ENCODE assay signal across 17 cellular contexts in the genomic region with DNA sequence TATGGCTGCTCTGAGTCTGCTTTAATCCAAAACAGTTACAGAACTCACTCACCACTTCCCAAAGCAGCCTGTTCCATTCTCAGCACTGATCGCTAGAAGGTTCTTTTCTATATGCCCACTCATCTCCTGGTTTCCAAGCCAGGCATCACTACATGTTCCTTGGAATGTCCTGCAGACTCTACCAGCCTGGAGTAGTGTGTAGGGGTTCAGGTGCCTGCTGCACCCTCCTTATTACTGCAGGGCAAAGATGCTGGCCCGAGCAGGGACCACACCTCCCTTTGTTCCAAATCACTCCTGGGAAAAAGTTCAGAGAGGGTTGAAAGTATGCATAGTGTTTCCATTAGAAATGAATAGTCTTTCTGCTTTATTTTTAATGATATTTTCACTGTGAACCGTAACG.
DNase-seq lines count a peak whose midpoint lies in the region; ATAC-seq and TF ChIP-seq lines count a peak whose summit lies in the region.
"Had no signal": no experiment of that assay in that cellular context is flagged by ENCODE, and none has a peak within 500 bp of the region (broad histone marks: within the 10 kb centered on the region; RNA-seq: fewer than 3 reads in every experiment).

No MANE protein-coding gene starts in this region.

- H3K56ac ChIP-seq in IMR-90 (ENCODE audit: extremely low read depth, insufficient read depth, low read length), result no peak overlapping the region; the same call in 1 of the 2 replicates

- intact Hi-C loops in IMR-90 (cut with micrococcal nuclease), result no loop called here
- intact Hi-C loops in ascending aorta (cut with DNase I), result loop anchor here (1.0 to 10.0 kb wide), 3 partner anchors 128 to 197 kb away; no protein-coding TSS in a partner anchor
- intact Hi-C loops in left lung (cut with DNase I), result no loop called here

- dilution Hi-C loops in IMR-90 (cut with HindIII; ENCODE audit: low sequenced_read_pairs, unreplicated experiment), result no loop called here

- BruUV-seq in IMR-90 (replicated peaks; lab: Mats Ljungman, UMichigan), result no TSS peak

- in situ Hi-C loops in IMR-90 (cut with MboI; ENCODE audit: low sequenced_read_pairs), result loop anchor here (25.0 kb wide), 1 partner anchor 188 kb away; a partner anchor contains a TSS

- peak overlapping the region; percentile 80 for H2BK20ac ChIP-seq in IMR-90 (ENCODE audit: low read depth, low read length)

- H3K36me3 ChIP-seq in IMR-90 (ENCODE audit: control insufficient read depth, insufficient read depth, low read length), result no peaks in the 10 kb centered on the region
- no peaks in the 10 kb centered on the region for H3K36me3 ChIP-seq in ascending aorta
- H3K36me3 ChIP-seq in left lung, result no peaks in the 10 kb centered on the region
- no peaks in the 10 kb centered on the region for H3K36me3 ChIP-seq in stomach smooth muscle (ENCODE audit: control insufficient read depth in 2 of 2, insufficient read depth in 2 of 2, low read length in 2 of 2)
- H3K36me3 ChIP-seq: BE2C had no signal

- CTCF ChIA-PET in IMR-90 (lab: Yijun Ruan, JAX), result no interaction called here

- H3K9me1 ChIP-seq in IMR-90 (ENCODE audit: insufficient read depth, low read length), result peaks cover 34% of the 10 kb centered on the region

- POLR2A ChIA-PET in IMR-90 (lab: Charles Lee; ENCODE audit: unreplicated experiment), result no interaction called here

- H3K27ac ChIP-seq in IMR-90 (ENCODE audit: insufficient read depth, low read length) (peak overlapping the region; percentile 81), ascending aorta (peak overlapping the region; percentile 81 to 88), left lung (peak overlapping the region; percentile 28 to 42), stomach smooth muscle (ENCODE audit: low read length) (peak overlapping the region; percentile 11)

- H2BK5ac ChIP-seq in IMR-90 (ENCODE audit: low read depth, low read length, poor library complexity, severe bottlenecking), result peak overlapping the region; percentile 65

- no CpG with 5 or more reads among the region's 4 CpGs for WGBS in IMR-90 (ENCODE audit: extremely low coverage in 2 of 2, insufficient read length in 1 of 2), 2 experiments

- H3K9me3 ChIP-seq in IMR-90 (ENCODE audit: control insufficient read depth, insufficient read depth, low read length) (peaks cover 4% of the 10 kb centered on the region; the same call in 1 of the 2 replicates), ascending aorta (no peaks in the 10 kb centered on the region), left lung (no peaks in the 10 kb centered on the region), stomach smooth muscle (ENCODE audit: control insufficient read depth in 2 of 2, low read length in 2 of 2) (no peaks in the 10 kb centered on the region)
- H3K9me3 ChIP-seq: BE2C had no signal

- H3K18ac ChIP-seq in IMR-90 (ENCODE audit: low read depth, low read length), result peak overlapping the region; percentile 85

- DNase-seq in IMR-90 (no peak), ascending aorta (ENCODE audit: low spot score in 2 of 2) (no peak), left lung (no peak), RKO (ENCODE audit: low spot score) (no peak)
- DNase-seq: activated CD4-positive, alpha-beta T cell treated with anti-CD3 and anti-CD28 coated beads for 36 hours; activated CD8-positive, alpha-beta memory T cell treated with anti-CD3 and anti-CD28 coated beads, Interleukin-2, amount 50 U/mL, for 48 hours; activated naive CD4-positive, alpha-beta T cell; BE2C; naive B cell; NCI-H1694 treated with DMSO at 0.1 percent for 48 hours had no signal

- TF ChIP-seq CTCF in IMR-90 (conservative IDR thresholded peaks at IDR 0.05; ENCODE audit: low read depth, low read length), result no peak
- TF ChIP-seq CTCF in ascending aorta (IDR thresholded peaks at IDR 0.05), result no peak
- no peak for TF ChIP-seq CTCF in left lung (IDR thresholded peaks at IDR 0.05)

- H3K4ac ChIP-seq in IMR-90 (ENCODE audit: low read depth, low read length), result peak overlapping the region; percentile 86

- H4K8ac ChIP-seq in IMR-90 (ENCODE audit: low read depth in 2 of 2, low read length in 2 of 2), result peak overlapping the region; percentile 33 to 74; a peak in 2 of 4 replicates

- TF ChIP-seq RAD21 in IMR-90 (IDR thresholded peaks at IDR 0.05; ENCODE audit: low read length), result no peak

- no peak overlapping the region for H3K9ac ChIP-seq in IMR-90 (ENCODE audit: low read depth, low read length)
- no peak overlapping the region for H3K9ac ChIP-seq in stomach smooth muscle (ENCODE audit: low read length in 2 of 2)

- no peak for TF ChIP-seq POLR2A in IMR-90 (IDR thresholded peaks at IDR 0.05; ENCODE audit: low read depth, low read length)

- peak overlapping the region; percentile 78 for H2AK5ac ChIP-seq in IMR-90 (ENCODE audit: low read depth, low read length)

- peaks cover 58 to 91% of the 10 kb centered on the region in 2 experiments for H3K79me1 ChIP-seq in IMR-90 (ENCODE audit: low read depth in 1 of 2, low read length in 2 of 2)

- H2AK9ac ChIP-seq in IMR-90 (replicated peaks; ENCODE audit: low read depth, low read length, poor library complexity), result no peak overlapping the region

- H2AFZ ChIP-seq in IMR-90 (replicated peaks; ENCODE audit: low read length, poor library complexity), result no peak overlapping the region

- H3K4me1 ChIP-seq in IMR-90 (ENCODE audit: control insufficient read depth, insufficient read depth, low read length) (peaks cover 36% of the 10 kb centered on the region), ascending aorta (peaks cover 23 to 47% of the 10 kb centered on the region in 2 donors), left lung (peaks cover 9 to 12% of the 10 kb centered on the region in 2 donors), stomach smooth muscle (ENCODE audit: control insufficient read depth, insufficient read depth, low read length) (peaks cover 22% of the 10 kb centered on the region)
- H3K4me1 ChIP-seq: BE2C had no signal

- H3K27me3 ChIP-seq in IMR-90 (ENCODE audit: control insufficient read depth, insufficient read depth, low read length), result no peaks in the 10 kb centered on the region
- H3K27me3 ChIP-seq in ascending aorta, result no peaks in the 10 kb centered on the region
- H3K27me3 ChIP-seq in left lung, result no peaks in the 10 kb centered on the region
- H3K27me3 ChIP-seq in stomach smooth muscle (ENCODE audit: control insufficient read depth in 1 of 2, insufficient read depth in 2 of 2, low read length in 2 of 2), result no peaks in the 10 kb centered on the region
- H3K27me3 ChIP-seq: BE2C, dorsolateral prefrontal cortex had no signal

- H2BK15ac ChIP-seq in IMR-90 (ENCODE audit: low read depth, low read length), result peak overlapping the region; percentile 42; the same call in 1 of the 3 replicates

- ATAC-seq in IMR-90 (ENCODE audit: low read depth), result no peak
- ATAC-seq in left lung, result no peak
- no peak for ATAC-seq in HG02798 (IDR thresholded peaks at IDR 0.05; ENCODE audit: poor library complexity, unreplicated experiment)
- no peak for ATAC-seq in GM21576 (IDR thresholded peaks at IDR 0.05; ENCODE audit: unreplicated experiment)
- ATAC-seq in HG03139 (IDR thresholded peaks at IDR 0.05; ENCODE audit: unreplicated experiment), result no peak
- ATAC-seq: activated CD4-positive, alpha-beta T cell treated with anti-CD3 and anti-CD28 coated beads for 36 hours; HCT116; left colon had no signal

- H4K20me1 ChIP-seq in IMR-90 (ENCODE audit: insufficient read depth, low read length), result peaks cover 19% of the 10 kb centered on the region; the same call in 1 of the 2 replicates

- H4K91ac ChIP-seq in IMR-90 (ENCODE audit: insufficient read depth, low read depth, low read length), result peak overlapping the region; percentile 74

- H4K5ac ChIP-seq in IMR-90 (ENCODE audit: low read depth, low read length), result peak overlapping the region; percentile 70

- H3K14ac ChIP-seq in IMR-90 (replicated peaks; ENCODE audit: low read depth, low read length), result peak overlapping the region; percentile 65

- H3K23ac ChIP-seq in IMR-90 (ENCODE audit: low read depth, low read length), result peak overlapping the region; percentile 61; the same call in 1 of the 2 replicates

- peak overlapping the region; percentile 6; the same call in 1 of the 2 replicates for H3K4me2 ChIP-seq in IMR-90 (ENCODE audit: low read depth, low read length)

- H2BK120ac ChIP-seq in IMR-90 (ENCODE audit: low read depth, low read length), result peak overlapping the region; percentile 77

- H3K4me3 ChIP-seq in IMR-90 (ENCODE audit: insufficient read depth, low read depth, low read length) (no peak overlapping the region), ascending aorta (no peak overlapping the region), left lung (no peak overlapping the region), stomach smooth muscle (ENCODE audit: low read length in 2 of 2) (no peak overlapping the region)
- H3K4me3 ChIP-seq: dorsolateral prefrontal cortex had no signal

TF ChIP-seq in IMR-90, 13 proteins besides CTCF, POLR2A, EP300 and RAD21:
- no peak for TF ChIP-seq MXI1 (IDR thresholded peaks at IDR 0.05; ENCODE audit: borderline replicate concordance, low read depth, low read length)
- TF ChIP-seq BHLHE40 (IDR thresholded peaks at IDR 0.05; ENCODE audit: low read depth, low read length), result no peak
- TF ChIP-seq RCOR1 (IDR thresholded peaks at IDR 0.05; ENCODE audit: insufficient replicate concordance, low read length), result no peak
- no peak for TF ChIP-seq FOS (IDR thresholded peaks at IDR 0.05; ENCODE audit: low read depth, low read length)
- TF ChIP-seq, protein P1, sequence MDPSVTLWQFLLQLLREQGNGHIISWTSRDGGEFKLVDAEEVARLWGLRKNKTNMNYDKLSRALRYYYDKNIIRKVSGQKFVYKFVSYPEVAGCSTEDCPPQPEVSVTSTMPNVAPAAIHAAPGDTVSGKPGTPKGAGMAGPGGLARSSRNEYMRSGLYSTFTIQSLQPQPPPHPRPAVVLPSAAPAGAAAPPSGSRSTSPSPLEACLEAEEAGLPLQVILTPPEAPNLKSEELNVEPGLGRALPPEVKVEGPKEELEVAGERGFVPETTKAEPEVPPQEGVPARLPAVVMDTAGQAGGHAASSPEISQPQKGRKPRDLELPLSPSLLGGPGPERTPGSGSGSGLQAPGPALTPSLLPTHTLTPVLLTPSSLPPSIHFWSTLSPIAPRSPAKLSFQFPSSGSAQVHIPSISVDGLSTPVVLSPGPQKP (IDR thresholded peaks at IDR 0.05; ENCODE audit: borderline replicate concordance, low read depth, low read length), result no peak
- TF ChIP-seq CEBPB (IDR thresholded peaks at IDR 0.05; ENCODE audit: low read depth, low read length), result no peak
- TF ChIP-seq SMC3 (IDR thresholded peaks at IDR 0.05; ENCODE audit: low read depth, low read length), result no peak
- TF ChIP-seq, protein P2, sequence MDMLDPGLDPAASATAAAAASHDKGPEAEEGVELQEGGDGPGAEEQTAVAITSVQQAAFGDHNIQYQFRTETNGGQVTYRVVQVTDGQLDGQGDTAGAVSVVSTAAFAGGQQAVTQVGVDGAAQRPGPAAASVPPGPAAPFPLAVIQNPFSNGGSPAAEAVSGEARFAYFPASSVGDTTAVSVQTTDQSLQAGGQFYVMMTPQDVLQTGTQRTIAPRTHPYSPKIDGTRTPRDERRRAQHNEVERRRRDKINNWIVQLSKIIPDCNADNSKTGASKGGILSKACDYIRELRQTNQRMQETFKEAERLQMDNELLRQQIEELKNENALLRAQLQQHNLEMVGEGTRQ (IDR thresholded peaks at IDR 0.05; ENCODE audit: low read depth, low read length), result no peak
- TF ChIP-seq MAFK (IDR thresholded peaks at IDR 0.05; ENCODE audit: low read depth, low read length), result no peak
- no peak for TF ChIP-seq CHD1 (IDR thresholded peaks at IDR 0.05; ENCODE audit: low read depth, low read length)

Comparison
In these comparisons a context has a peak if more than half of its experiments do, and no peak if none do; other contexts are left out.
1. H3K27ac ChIP-seq: peak in every context shown above with its lines; median percentile 84 in ascending aorta; 81 in IMR-90; 35 in left lung; 11 in stomach smooth muscle.